Comparison of ENCODE assay signal across 1 cellular context in genomic region chr12:50400638-50401382, GRCh38.
TF ChIP-seq lines count a peak whose summit lies in the region.

Gene LARP4, plus strand, starts transcription at chr12:50400885. Its CDS starts 126 bp downstream, at chr12:50401011.

TF ChIP-seq in HepG2, 621 proteins besides CTCF, POLR2A, EP300 and RAD21 (continued from another document and continues in another):
- TF ChIP-seq FIP1L1 (IDR thresholded peaks at IDR 0.05; ENCODE audit: borderline replicate concordance, insufficient read depth, low read depth, low read length) (no peak), ZNF777 (CRISPR knock-in tag; IDR thresholded peaks at IDR 0.05) (no peak), ZBTB25 (CRISPR knock-in tag; IDR thresholded peaks at IDR 0.05) (peak; percentile 17), SIX1 (CRISPR knock-in tag; IDR thresholded peaks at IDR 0.05; ENCODE audit: borderline replicate concordance) (0 out of 2 replicates have a peak, but pooled peaks have one; percentile 26), ZNF556 (CRISPR knock-in tag; IDR thresholded peaks at IDR 0.05; ENCODE audit: borderline replicate concordance) (peak; percentile 43; the same call in 1 of the 2 replicates), ZMYM2 (CRISPR knock-in tag; IDR thresholded peaks at IDR 0.05) (peak; percentile 57; the same call in 1 of the 2 replicates), ZNF687 (CRISPR knock-in tag; IDR thresholded peaks at IDR 0.05) (peak; percentile 95), REST (IDR thresholded peaks at IDR 0.05; ENCODE audit: borderline replicate concordance in 1 of 2, low read depth in 1 of 2, low read length in 2 of 2) (peak in 1 of 2 experiments; percentile 37; a peak in 1 of 4 replicates), LRRFIP1 (CRISPR knock-in tag; conservative IDR thresholded peaks at IDR 0.05) (no peak), DDIT3 (CRISPR knock-in tag; IDR thresholded peaks at IDR 0.05) (no peak), ZNF652 (CRISPR knock-in tag; IDR thresholded peaks at IDR 0.05; ENCODE audit: borderline replicate concordance, low read depth) (peak; percentile 24; the same call in 1 of the 2 replicates), ZNF263 (CRISPR knock-in tag; IDR thresholded peaks at IDR 0.05) (0 out of 2 replicates have a peak, but pooled peaks have one; percentile 21), SNAI1 (CRISPR knock-in tag; IDR thresholded peaks at IDR 0.05; ENCODE audit: borderline replicate concordance) (no peak), SP1 (IDR thresholded peaks at IDR 0.05) (no peak), SP1 (CRISPR knock-in tag; IDR thresholded peaks at IDR 0.05) (peak; percentile 61), ZNF264 (CRISPR knock-in tag; IDR thresholded peaks at IDR 0.05) (0 out of 2 replicates have a peak, but pooled peaks have one; percentile 20), IRF9 (CRISPR knock-in tag; IDR thresholded peaks at IDR 0.05; ENCODE audit: borderline replicate concordance) (peak; percentile 92), ZKSCAN1 (IDR thresholded peaks at IDR 0.05; ENCODE audit: low read length) (no peak), RNF219 (CRISPR knock-in tag; IDR thresholded peaks at IDR 0.05) (peak; percentile 92; the same call in 1 of the 2 replicates), ETS1 (CRISPR knock-in tag; IDR thresholded peaks at IDR 0.05) (no peak), ONECUT2 (CRISPR knock-in tag; IDR thresholded peaks at IDR 0.05) (no peak; the same call in 1 of the 2 replicates), IRF2 (CRISPR knock-in tag; IDR thresholded peaks at IDR 0.05) (peak; percentile 83), JDP2 (CRISPR knock-in tag; IDR thresholded peaks at IDR 0.05; ENCODE audit: borderline replicate concordance) (no peak), PRPF4 (IDR thresholded peaks at IDR 0.05; ENCODE audit: low read depth, low read length, poor library complexity, severe bottlenecking) (no peak), ZNF281 (CRISPR knock-in tag; IDR thresholded peaks at IDR 0.05; ENCODE audit: borderline replicate concordance) (no peak), PAWR (CRISPR knock-in tag; IDR thresholded peaks at IDR 0.05; ENCODE audit: borderline replicate concordance) (no peak)
